Comparison of ENCODE assay signal across 8 cellular contexts in the genomic region with DNA sequence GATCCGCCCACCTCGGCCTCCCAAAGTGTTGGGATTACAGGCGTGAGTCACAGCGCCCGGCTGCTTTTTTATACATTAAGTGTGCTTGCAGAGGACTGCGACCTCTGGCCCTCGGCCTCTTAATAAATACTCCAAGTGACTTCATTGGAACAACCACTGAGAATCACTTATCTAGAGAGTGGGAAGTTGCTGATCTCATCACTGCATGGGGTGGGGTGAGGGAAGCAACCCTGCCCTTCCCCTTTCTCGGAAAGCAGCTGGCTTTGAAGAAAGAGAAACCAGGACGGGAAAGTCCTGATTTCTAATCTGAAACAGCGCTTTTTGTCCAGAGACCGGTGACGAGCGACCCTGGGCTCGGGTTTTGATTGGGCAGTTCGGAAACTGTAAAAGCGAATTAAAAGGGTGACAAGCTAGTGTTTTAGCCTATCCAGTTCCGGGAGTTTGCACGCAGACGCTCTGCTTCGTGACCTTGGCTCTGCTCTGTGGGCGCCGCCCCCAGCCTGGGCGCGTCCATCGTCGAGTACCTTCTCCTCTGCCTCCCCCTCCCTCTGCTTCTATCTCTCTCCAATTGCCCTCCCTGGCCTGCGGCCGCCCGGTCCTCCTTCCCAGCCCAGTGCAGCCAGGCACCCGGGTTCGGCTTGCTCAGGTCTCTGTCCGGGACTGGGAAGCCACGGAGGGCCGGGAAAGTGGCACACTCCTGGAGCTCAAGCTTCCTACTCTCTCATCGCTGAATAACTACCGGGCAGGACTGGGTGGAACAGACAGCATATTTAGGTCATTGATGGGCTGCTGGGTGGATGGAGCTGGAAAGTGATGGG. TPM values are rescaled to one million over a fixed set of nuclear protein-coding genes. Genes with fewer than 3 reads are reported as not detected.
DNase-seq lines count a peak whose midpoint lies in the region; ATAC-seq and TF ChIP-seq lines count a peak whose summit lies in the region.

No MANE protein-coding gene starts in this region.

- H3K14ac ChIP-seq in trophoblast cell (ENCODE audit: low read length): peak overlapping the region; percentile 82

- peak overlapping the region; percentile 94 to 100 (median 100) for H3K4me3 Mint-ChIP-seq in T-cell

- peak overlapping the region; percentile 70 for H3K9ac ChIP-seq in trophoblast cell (ENCODE audit: low read length)

- H3K23ac ChIP-seq in trophoblast cell (ENCODE audit: low read length): no peak overlapping the region

- ATAC-seq in HG02870 (IDR thresholded peaks at IDR 0.05; ENCODE audit: unreplicated experiment) (peak; percentile 76), T-cell (replicated peaks in 1 of 4) (peak; percentile 80 to 84 (median 81)), heart left ventricle (peak; percentile 96 to 98 (median 96))

- H3K27ac ChIP-seq in heart left ventricle: peak overlapping the region; percentile 94 to 100 (median 99)
- peak overlapping the region; percentile 67 for H3K27ac ChIP-seq in trophoblast cell (ENCODE audit: low read depth, low read length)
- H3K27ac ChIP-seq in transverse colon: peak overlapping the region; percentile 98 to 99 (median 98)

- H3K4ac ChIP-seq in trophoblast cell (ENCODE audit: low read depth, low read length): peak overlapping the region; percentile 61

- H3K4me3 ChIP-seq in heart left ventricle (peak overlapping the region; percentile 66 to 92 (median 82)), trophoblast cell (ENCODE audit: low read depth, low read length) (peak overlapping the region; percentile 83), transverse colon (peak overlapping the region; percentile 56 to 89 (median 70))

- intact Hi-C loops in heart left ventricle (cut with DNase I): loop anchor here in 8 of 10 donors (1.0 to 2.0 kb wide), 6 partner anchors 16 to 66 kb away; partner anchors contain the start of genes B2M (in 5 of the 8), PATL2 (in 5 of the 8) and SPG11 (in 5 of the 8)
- intact Hi-C loops in transverse colon (cut with DNase I; ENCODE audit: low total_unique reads): loop anchor here (1.0 kb wide), 1 partner anchor 17 kb away; the partner anchor contains the start of genes B2M and PATL2

- peaks cover 5% of the 10 kb centered on the region for H3K79me2 ChIP-seq in trophoblast cell (ENCODE audit: control insufficient read depth, insufficient read depth, low read length, poor library complexity)

- DNase-seq in GM13976 (ENCODE audit: low spot score): peak; percentile 88
- peak; percentile 94 for DNase-seq in NCI-H146 (lab: John Stamatoyannopoulos, UW)
- peak; percentile 86 to 98 (median 95) for DNase-seq in T-cell
- DNase-seq in amniotic epithelial cell (ENCODE audit: low read depth): peak; percentile 99
- peak; percentile 94 to 97 (median 96) for DNase-seq in heart left ventricle
- DNase-seq in trophoblast cell: peak; percentile 98 to 99
- DNase-seq in transverse colon: peak; percentile 97

- H3K36me3 Mint-ChIP-seq in T-cell: peaks cover 15% of the 10 kb centered on the region

- no peaks in the 10 kb centered on the region for H3K27me3 Mint-ChIP-seq in T-cell

- H3K9me3 ChIP-seq in heart left ventricle: no peaks in the 10 kb centered on the region
- H3K9me3 ChIP-seq in trophoblast cell (ENCODE audit: insufficient read depth, low read depth, low read length): no peaks in the 10 kb centered on the region
- H3K9me3 ChIP-seq in transverse colon: no peaks in the 10 kb centered on the region

- peaks cover 11% of the 10 kb centered on the region for H3K79me1 ChIP-seq in trophoblast cell (ENCODE audit: low read length)

- TF ChIP-seq EP300 in transverse colon (IDR thresholded peaks at IDR 0.05; ENCODE audit: low read depth): peak; percentile 84

- WGBS in heart left ventricle, 4 donors: 0 to 1% (median 0%) methylated on average over 26 to 36 of the region's 36 CpGs
- WGBS in trophoblast cell (ENCODE audit: extremely low coverage, insufficient coverage, insufficient read length): no CpG with 5 or more reads among the region's 36 CpGs
- 0 to 1% methylated on average over 18 to 36 of the region's 36 CpGs for WGBS in transverse colon (ENCODE audit: low coverage in 1 of 2), 2 donors

- peaks cover 3 to 81% (median 43%) of the 10 kb centered on the region in 12 donors for H3K4me1 ChIP-seq in heart left ventricle
- peaks cover 2 to 7% of the 10 kb centered on the region in 2 experiments for H3K4me1 ChIP-seq in trophoblast cell (ENCODE audit: control insufficient read depth in 1 of 2, insufficient read depth in 2 of 2, low read length in 2 of 2)
- peaks cover 12 to 57% (median 29%) of the 10 kb centered on the region in 4 donors for H3K4me1 ChIP-seq in transverse colon

- peaks cover 0 to 16% (median 11%) of the 10 kb centered on the region in 9 donors for H3K36me3 ChIP-seq in heart left ventricle
- H3K36me3 ChIP-seq in trophoblast cell (ENCODE audit: control insufficient read depth in 1 of 2, insufficient read depth in 2 of 2, low read length in 2 of 2): no peaks in the 10 kb centered on the region
- H3K36me3 ChIP-seq in transverse colon: no peaks in the 10 kb centered on the region

- no peaks in the 10 kb centered on the region for H3K27me3 ChIP-seq in heart left ventricle
- no peaks in the 10 kb centered on the region for H3K27me3 ChIP-seq in trophoblast cell (ENCODE audit: insufficient read depth, low read length)
- H3K27me3 ChIP-seq in transverse colon: no peaks in the 10 kb centered on the region

- peak in 1 of 2 donors; percentile 85 for TF ChIP-seq POLR2A in heart left ventricle (IDR thresholded peaks at IDR 0.05)
- TF ChIP-seq POLR2A in transverse colon (IDR thresholded peaks at IDR 0.05): peak; percentile 99

- H3K4me2 ChIP-seq in trophoblast cell (ENCODE audit: low read length): peak overlapping the region; percentile 85

- peak overlapping the region; percentile 76 for H4K91ac ChIP-seq in trophoblast cell (ENCODE audit: low read depth, low read length)

- peak overlapping the region; percentile 73 for H2BK120ac ChIP-seq in trophoblast cell (ENCODE audit: insufficient read depth, low read length, poor library complexity)

- peak overlapping the region; percentile 43 for H2BK5ac ChIP-seq in trophoblast cell (ENCODE audit: low read depth, low read length, poor library complexity)

- peaks cover 71 to 83% (median 79%) of the 10 kb centered on the region in 3 donors for H3K4me1 Mint-ChIP-seq in T-cell

- no peak overlapping the region for H2AK5ac ChIP-seq in trophoblast cell (ENCODE audit: low read length)

- peak overlapping the region; percentile 99 to 100 for H3K27ac Mint-ChIP-seq in T-cell

- POLR2A ChIA-PET in T-cell (lab: Charles Lee): interaction anchor here (0.6 to 8.5 kb wide), 9 partner anchors 8 to 440 kb away, joined by 3 to 289 read pairs (median 5); partner anchors contain the start of genes B2M (in 2 of the 2), PATL2 (in 2 of the 2), CTDSPL2 (in 1 of the 2) and GOLM2 (in 1 of the 2)

- peak overlapping the region; percentile 86 for H2AFZ ChIP-seq in trophoblast cell (ENCODE audit: insufficient read depth, low read length, poor library complexity)

- no peak for TF ChIP-seq CTCF in GM13976 (IDR thresholded peaks at IDR 0.05; ENCODE audit: borderline replicate concordance, control extremely low read depth, extremely low read depth, insufficient read depth, missing control alignments)
- TF ChIP-seq CTCF in heart left ventricle (IDR thresholded peaks at IDR 0.05): no peak
- no peak for TF ChIP-seq CTCF in transverse colon (IDR thresholded peaks at IDR 0.05)

- peak overlapping the region; percentile 68 for H3K18ac ChIP-seq in trophoblast cell (ENCODE audit: low read length)

- H4K8ac ChIP-seq in trophoblast cell (ENCODE audit: low read depth, low read length): peak overlapping the region; percentile 92

- H3K9me3 Mint-ChIP-seq in T-cell: no peaks in the 10 kb centered on the region

- H4K12ac ChIP-seq in trophoblast cell (ENCODE audit: low read depth, low read length): peak overlapping the region; percentile 75

- CTCF ChIA-PET in T-cell (lab: Charles Lee): interaction anchor here (0.6 to 6.4 kb wide), 9 partner anchors 8 to 441 kb away, joined by 3 to 97 read pairs (median 5); partner anchors contain the start of genes SPG11 (in 2 of the 2), B2M (in 1 of the 2), GOLM2 (in 1 of the 2) and PATL2 (in 1 of the 2)

- peak overlapping the region; percentile 4 for H2BK12ac ChIP-seq in trophoblast cell (ENCODE audit: low read length)

- in situ Hi-C loops in GM13976 (cut with MboI; ENCODE audit: low sequenced_read_pairs, unreplicated experiment) (no loop called here), transverse colon (cut with MboI; ENCODE audit: low pct_ligation_motif_present in 1 of 4, low pct_unique_long_range_greater_than_20kb in 1 of 4, low sequenced_read_pairs in 3 of 4) (no loop called here)

RNA-seq across cellular contexts. Expression of gene TRIM69, which starts 7.5 kb away (rescaled TPM):
- 10 to 100 TPM; 21.5 to 56.9 (median 42.9) TPM for total RNA-seq in T-cell
- 100 to 1,000 TPM in 1 of 9 donors, 10 to 100 TPM in 8; 32.6 to 122 (median 60.7) TPM for total RNA-seq in heart left ventricle
- polyA plus RNA-seq in heart left ventricle: 10 to 100 TPM; 39.1 to 53.9 TPM
- 3.4 and 4.5 TPM in 2 replicates for polyA plus RNA-seq in trophoblast cell (2013)
- total RNA-seq in transverse colon: 10 to 100 TPM in 3 of 4 donors, 1 to 10 TPM in 1; 5.6 to 17.3 (median 13.7) TPM

RNA-seq across cellular contexts. Expression of gene B2M, which starts 17.5 kb away (rescaled TPM):
- total RNA-seq in T-cell (1,000 to 10,000 TPM; 5,457 to 6,662 (median 6,121) TPM), heart left ventricle (1,000 to 10,000 TPM; 1,033 to 5,448 (median 1,200) TPM), transverse colon (1,000 to 10,000 TPM; 1,352 to 7,131 (median 5,706) TPM)
- 1,000 to 10,000 TPM in 1 of 2 donors, 100 to 1,000 TPM in 1; 808 to 1,959 TPM for polyA plus RNA-seq in heart left ventricle
- polyA plus RNA-seq in trophoblast cell (2013): 196 and 199 TPM in 2 replicates

RNA-seq across cellular contexts. Expression of gene PATL2, which starts 17.7 kb away (rescaled TPM):
- total RNA-seq in T-cell (10 to 100 TPM; 43.5 to 69.7 (median 48.5) TPM), heart left ventricle (1 to 10 TPM in 7 of 9 donors, under 1 TPM in 1, not detected in 1; 0.49 to 4.2 (median 2.6) TPM), transverse colon (10 to 100 TPM in 1 of 4 donors, 1 to 10 TPM in 3; 3.0 to 40.0 (median 4.4) TPM)
- polyA plus RNA-seq in heart left ventricle: 1 to 10 TPM in 1 of 2 donors, under 1 TPM in 1; 0.44 to 3.3 TPM
- 0.05 and 0.06 TPM in 2 replicates for polyA plus RNA-seq in trophoblast cell (2013)

Comparison
In these comparisons a context has a peak if more than half of its experiments do, and no peak if none do; other contexts are left out.
1. Peak in every context shown above with its lines: DNase-seq, ATAC-seq, H3K4me3 ChIP-seq and H3K27ac ChIP-seq.